18 cellular contexts compared by ENCODE assay signal in genomic region chr22:38230916-38231315, GRCh38. TPM values are rescaled to one million over a fixed set of nuclear protein-coding genes. Genes with fewer than 3 reads are reported as not detected.
DNase-seq lines count a peak whose midpoint lies in the region; ATAC-seq and TF ChIP-seq lines count a peak whose summit lies in the region.
"Had no signal": no experiment of that assay in that cellular context is flagged by ENCODE, and none has a peak within 500 bp of the region (broad histone marks: within the 10 kb centered on the region; RNA-seq: fewer than 3 reads in every experiment).

No MANE protein-coding gene starts in this region.

- no peaks in the 10 kb centered on the region for H4K20me1 ChIP-seq in HCT116 (ENCODE audit: insufficient read depth)

- TF ChIP-seq POLR2A in HCT116 (IDR thresholded peaks at IDR 0.05; ENCODE audit: borderline replicate concordance, extremely low read depth, insufficient read depth, insufficient read length) (no peak), suprapubic skin (IDR thresholded peaks at IDR 0.05) (no peak)

- TF ChIP-seq CTCF in HCT116 (IDR thresholded peaks at IDR 0.05 in 2 of 3, conservative IDR thresholded peaks at IDR 0.05 in 1 of 3; ENCODE audit: borderline replicate concordance in 1 of 3, insufficient read depth in 1 of 3, low read depth in 2 of 3, low read length in 2 of 3) (no peak), ascending aorta (IDR thresholded peaks at IDR 0.05) (no peak), lower lobe of right lung (IDR thresholded peaks at IDR 0.05) (no peak), suprapubic skin (IDR thresholded peaks at IDR 0.05) (no peak)

- H3K36me3 ChIP-seq in HCT116 (ENCODE audit: control insufficient read depth in 1 of 2, insufficient read depth in 2 of 2, low read length in 2 of 2): peaks cover 9 to 36% of the 10 kb centered on the region in 2 experiments; a peak in 3 of 4 replicates
- H3K36me3 ChIP-seq in ascending aorta: peaks cover 62 to 80% of the 10 kb centered on the region in 2 donors
- peaks cover 72% of the 10 kb centered on the region for H3K36me3 ChIP-seq in lower lobe of right lung
- H3K36me3 ChIP-seq in suprapubic skin: peaks cover 54% of the 10 kb centered on the region

- H3K4me3 ChIP-seq in HCT116 (replicated peaks in 1 of 2; ENCODE audit: low read depth in 1 of 2, low read length in 2 of 2): no peak overlapping the region
- no peak overlapping the region for H3K4me3 ChIP-seq in ascending aorta
- H3K4me3 ChIP-seq in lower lobe of right lung: no peak overlapping the region
- no peak overlapping the region for H3K4me3 ChIP-seq in suprapubic skin
- H3K4me3 ChIP-seq: K562, SK-N-MC, testis had no signal

- no peaks in the 10 kb centered on the region for H3K79me2 ChIP-seq in HCT116 (ENCODE audit: insufficient read depth, low read length)

- CTCF ChIA-PET in HCT116 (lab: Charles Lee): interaction anchor here (1.2 to 1.6 kb wide), 4 partner anchors 12 to 133 kb away, joined by 3 to 10 read pairs (median 4); no protein-coding TSS in a partner anchor

- TF ChIP-seq EP300 in suprapubic skin (IDR thresholded peaks at IDR 0.05): no peak

- no peak for TF ChIP-seq RAD21 in HCT116 (IDR thresholded peaks at IDR 0.05; ENCODE audit: low read depth)

- DNase-seq in HCT116 (ENCODE audit: low read depth, low spot score) (no peak), ascending aorta (ENCODE audit: low spot score in 2 of 2) (no peak), lower lobe of right lung (no peak), suprapubic skin (ENCODE audit: low spot score in 2 of 2) (no peak), SK-N-DZ (ENCODE audit: low spot score) (no peak), HCEC 1CT (no peak)
- DNase-seq in activated T-cell treated with anti-CD3 and anti-CD28 coated beads, Interleukin-2, amount 50 U/mL, for 1 hour: no peak
- DNase-seq: activated CD4-positive, alpha-beta T cell treated with anti-CD3 and anti-CD28 coated beads, Interleukin-2, amount 50 U/mL, for 1 hour; activated naive CD4-positive, alpha-beta T cell treated with anti-CD3 and anti-CD28 coated beads, Interleukin-2, amount 50 U/mL, for 16 hours; brain microvascular endothelial cell; DND-41; effector CD8-positive, alpha-beta T cell; naive B cell; NCI-H1092; stimulated activated CD4-positive, alpha-beta T cell treated with anti-CD3 and anti-CD28 coated beads, Interleukin-1b, Interleukin-23, amount 100 ng/mL, for 48 hours; testis had no signal

- H2AFZ ChIP-seq in HCT116 (ENCODE audit: low read depth, low read length, poor library complexity, severe bottlenecking): no peak overlapping the region

- H3K9ac ChIP-seq in HCT116 (ENCODE audit: low read length): no peak overlapping the region

- no peaks in the 10 kb centered on the region for H3K9me2 ChIP-seq in HCT116 (ENCODE audit: insufficient read depth)

- RAD21 ChIA-PET in HCT116 (lab: Charles Lee; ENCODE audit: low non-redundant PET in 1 of 2, low total read pairs in 2 of 2, uncharacterized antibody in 2 of 2, unreplicated experiment in 2 of 2): no interaction called here

- intact Hi-C loops in HCT116 (cut with micrococcal nuclease): no loop called here
- intact Hi-C loops in ascending aorta (cut with DNase I): no loop called here
- intact Hi-C loops in lower lobe of right lung (cut with DNase I): no loop called here

- ATAC-seq in HCT116 (no peak), lower lobe of right lung (no peak)

- 83% methylated on average over 9 of the region's 9 CpGs for WGBS in suprapubic skin

- H3K4me1 ChIP-seq in HCT116 (ENCODE audit: control insufficient read depth in 1 of 2, insufficient read depth in 2 of 2, low read length in 2 of 2): peaks cover 22 to 28% of the 10 kb centered on the region in 2 experiments
- peaks cover 3 to 11% of the 10 kb centered on the region in 2 donors for H3K4me1 ChIP-seq in ascending aorta
- H3K4me1 ChIP-seq in lower lobe of right lung: peaks cover 33% of the 10 kb centered on the region
- peaks cover 41% of the 10 kb centered on the region for H3K4me1 ChIP-seq in suprapubic skin

- no TSS peak for BruUV-seq in HCT116 (replicated peaks; lab: Mats Ljungman, UMichigan)

- no peak overlapping the region for H3K4me2 ChIP-seq in HCT116 (ENCODE audit: low read length)

- H3K27me3 ChIP-seq in HCT116 (ENCODE audit: insufficient read depth, low read length): no peaks in the 10 kb centered on the region
- no peaks in the 10 kb centered on the region for H3K27me3 ChIP-seq in ascending aorta
- no peaks in the 10 kb centered on the region for H3K27me3 ChIP-seq in lower lobe of right lung (ENCODE audit: low read depth)
- H3K27me3 ChIP-seq in suprapubic skin: no peaks in the 10 kb centered on the region
- H3K27me3 ChIP-seq: brain microvascular endothelial cell, testis had no signal

- H3K9me3 ChIP-seq in HCT116 (ENCODE audit: control insufficient read depth in 1 of 2, insufficient read depth in 1 of 2, low read depth in 1 of 2, low read length in 2 of 2): no peaks in the 10 kb centered on the region
- H3K9me3 ChIP-seq in ascending aorta: no peaks in the 10 kb centered on the region
- no peaks in the 10 kb centered on the region for H3K9me3 ChIP-seq in lower lobe of right lung
- no peaks in the 10 kb centered on the region for H3K9me3 ChIP-seq in suprapubic skin
- H3K9me3 ChIP-seq: testis had no signal

- H3K27ac ChIP-seq in HCT116 (ENCODE audit: low read depth, low read length): peak overlapping the region; percentile 60; the same call in 1 of the 2 replicates
- peak overlapping the region; percentile 59 to 69 for H3K27ac ChIP-seq in ascending aorta
- H3K27ac ChIP-seq in lower lobe of right lung: peak overlapping the region; percentile 70
- H3K27ac ChIP-seq in suprapubic skin: peak overlapping the region; percentile 53
- H3K27ac ChIP-seq: brain microvascular endothelial cell, SK-N-MC, testis had no signal

- POLR2A ChIA-PET in HCT116 (lab: Charles Lee): no interaction called here

TF ChIP-seq in HCT116, 20 proteins besides CTCF, POLR2A, EP300 and RAD21:
- TF ChIP-seq CBX3 (IDR thresholded peaks at IDR 0.05; ENCODE audit: low read depth): no peak

RNA-seq across cellular contexts. Expression of gene MAFF, which starts 29.1 kb away (rescaled TPM):
- 26.0 TPM for total RNA-seq in HCT116 (2021; ENCODE audit: unreplicated experiment)
- polyA plus RNA-seq in HCT116 (2012): 19.6 and 30.2 TPM in 2 replicates
- 183 TPM for total RNA-seq in ascending aorta
- total RNA-seq in lower lobe of right lung: 41.3 TPM
- 10 to 100 TPM; 27.3 to 70.1 (median 52.8) TPM for total RNA-seq in suprapubic skin
- 3.0 and 3.1 TPM in 2 replicates for polyA plus RNA-seq in SK-N-DZ (2014; cell fraction: cytosol; rRNA removed)
- 1.0 and 1.1 TPM in 2 replicates for polyA plus RNA-seq in SK-N-DZ (2014; cell fraction: nucleus; rRNA removed)

RNA-seq across cellular contexts. Expression of gene TMEM184B, which starts 41.9 kb away (rescaled TPM):
- total RNA-seq in HCT116 (2021; ENCODE audit: unreplicated experiment) (66.0 TPM), ascending aorta (118 TPM), lower lobe of right lung (77.7 TPM), suprapubic skin (10 to 100 TPM; 41.5 to 54.9 (median 46.0) TPM)
- polyA plus RNA-seq in HCT116 (2012): 51.2 and 55.1 TPM in 2 replicates
- polyA plus RNA-seq in SK-N-DZ (2014; cell fraction: cytosol; rRNA removed): 19.0 and 26.8 TPM in 2 replicates
- 14.0 and 27.5 TPM in 2 replicates for polyA plus RNA-seq in SK-N-DZ (2014; cell fraction: nucleus; rRNA removed)

RNA-seq across cellular contexts. Expression of gene PLA2G6, which starts 49.3 kb away (rescaled TPM):
- 36.0 TPM for total RNA-seq in HCT116 (2021; ENCODE audit: unreplicated experiment)
- 24.8 and 27.6 TPM in 2 replicates for polyA plus RNA-seq in HCT116 (2012)
- 79.5 TPM for total RNA-seq in ascending aorta
- 60.8 TPM for total RNA-seq in lower lobe of right lung
- 100 to 1,000 TPM in 1 of 4 donors, 10 to 100 TPM in 3; 49.7 to 178 (median 92.9) TPM for total RNA-seq in suprapubic skin
- polyA plus RNA-seq in SK-N-DZ (2014; cell fraction: cytosol; rRNA removed): 18.9 and 22.7 TPM in 2 replicates
- 97.3 and 104 TPM in 2 replicates for polyA plus RNA-seq in SK-N-DZ (2014; cell fraction: nucleus; rRNA removed)
